In genomic region chr7:127651556-127652332, GRCh38 we compare ENCODE assay signal across 8 cellular contexts. TPM values are rescaled to one million over a fixed set of nuclear protein-coding genes. Genes with fewer than 3 reads are reported as not detected.
DNase-seq lines count a peak whose midpoint lies in the region; ATAC-seq, FAIRE-seq and TF ChIP-seq lines count a peak whose summit lies in the region.

TSS of gene SND1 (plus strand) at chr7:127652194. CDS start at chr7:127652374, 180 bp downstream.

- no peaks in the 10 kb centered on the region for H3F3A ChIP-seq in Loucy (ENCODE audit: low read depth)

- H3K36me3 ChIP-seq in Loucy (ENCODE audit: insufficient read depth, low read length), result no peaks in the 10 kb centered on the region

- H3K79me2 ChIP-seq in Loucy (ENCODE audit: insufficient read depth, low read length), result peaks cover 47% of the 10 kb centered on the region

- H3K4me1 Mint-ChIP-seq in naive thymus-derived CD8-positive, alpha-beta T cell, result peaks cover 27 to 55% (median 46%) of the 10 kb centered on the region in 4 donors

- peak within 1 kb of the TSS in 8 of 10 donors; percentile 96 to 100 (median 98) for H3K27ac Mint-ChIP-seq in naive thymus-derived CD8-positive, alpha-beta T cell

- peak; percentile 98 for TF ChIP-seq POLR2A in H54 (IDR thresholded peaks at IDR 0.05; ENCODE audit: low read depth, low read length)
- TF ChIP-seq POLR2A in Raji (IDR thresholded peaks at IDR 0.05; ENCODE audit: insufficient read depth, low read depth, low read length), result peak; percentile 97

- TF ChIP-seq CTCF in Loucy (conservative IDR thresholded peaks at IDR 0.05; ENCODE audit: low read length), result no peak
- no peak for TF ChIP-seq CTCF in fibroblast of mammary gland (conservative IDR thresholded peaks at IDR 0.05; ENCODE audit: control insufficient read depth, insufficient read depth, low read depth, low read length)

- H3K4me3 ChIP-seq in Loucy (ENCODE audit: low read length, poor library complexity, severe bottlenecking) (peak within 1 kb of the TSS; percentile 88), fibroblast of mammary gland (ENCODE audit: control insufficient read depth, low read depth, low read length) (peak within 1 kb of the TSS; percentile 98)

- POLR2A ChIA-PET in naive thymus-derived CD8-positive, alpha-beta T cell (lab: Charles Lee), result interaction anchor here (0.6 to 1.2 kb wide), 5 partner anchors 18 to 260 kb away, joined by 3 to 9 read pairs (median 6); partner anchors contain the start of genes ARF5, GCC1 and ZNF800

- H3K27me3 ChIP-seq in Loucy (ENCODE audit: insufficient read depth, low read length, poor library complexity, severe bottlenecking), result no peaks in the 10 kb centered on the region

- ATAC-seq in naive thymus-derived CD8-positive, alpha-beta T cell, result peak; percentile 92 to 94

- DNase-seq in EL (peak; percentile 99), H54 (ENCODE audit: insufficient read length, low spot score) (peak; percentile 86), fibroblast of mammary gland (ENCODE audit: low read depth) (peak; percentile 98)
- DNase-seq in activated T-helper 9 cell treated with anti-CD3 and anti-CD28 coated beads, Interleukin-2, amount 50 U/mL, for 16 hours (ENCODE audit: low read depth), result peak; percentile 99
- DNase-seq in naive thymus-derived CD8-positive, alpha-beta T cell, result peak; percentile 92 to 100 (median 98)
- DNase-seq in stimulated activated naive CD4-positive, alpha-beta T cell treated with Interleukin-2 at 50 U/mL for 16 hours (lab: John Stamatoyannopoulos, UW), result peak; percentile 100

- peaks cover 41% of the 10 kb centered on the region for H4K20me1 ChIP-seq in Loucy (ENCODE audit: insufficient read depth, low read length, poor library complexity, severe bottlenecking)

- H3K9me3 Mint-ChIP-seq in naive thymus-derived CD8-positive, alpha-beta T cell, result no peaks in the 10 kb centered on the region

- H3K4me1 ChIP-seq in Loucy (ENCODE audit: insufficient read depth, low read length, poor library complexity, severe bottlenecking), result peaks cover 41% of the 10 kb centered on the region

- H2AFZ ChIP-seq in Loucy (ENCODE audit: low read length), result peak within 1 kb of the TSS; percentile 93

- no peaks in the 10 kb centered on the region for H3K27me3 Mint-ChIP-seq in naive thymus-derived CD8-positive, alpha-beta T cell

- H3K9me2 ChIP-seq in Loucy (replicated peaks; ENCODE audit: low read depth, low read length), result no peaks in the 10 kb centered on the region

- no peak for FAIRE-seq in H54 (lab: Jason Lieb, UNC)

- peak within 1 kb of the TSS; percentile 91 for H3K4me2 ChIP-seq in Loucy (ENCODE audit: low read depth, low read length, poor library complexity, severe bottlenecking)

- peaks cover 0 to 11% (median 9%) of the 10 kb centered on the region in 3 donors for H3K36me3 Mint-ChIP-seq in naive thymus-derived CD8-positive, alpha-beta T cell

- H3K4me3 Mint-ChIP-seq in naive thymus-derived CD8-positive, alpha-beta T cell, result peak within 1 kb of the TSS in 7 of 10 donors; percentile 97 to 99 (median 98)

- H3K9me3 ChIP-seq in Loucy (ENCODE audit: insufficient read depth, low read depth, low read length), result no peaks in the 10 kb centered on the region

- H3K9ac ChIP-seq in Loucy (ENCODE audit: low read depth, low read length, poor library complexity, severe bottlenecking), result peak within 1 kb of the TSS; percentile 79

RNA-seq across cellular contexts. Expression of gene SND1, which starts in this region (rescaled TPM):
- 100 to 1,000 TPM in 1 of 2 experiments, 10 to 100 TPM in 1; 99.8 to 105 TPM for total RNA-seq in naive thymus-derived CD8-positive, alpha-beta T cell
- 10 to 100 TPM; 80.1 to 86.0 (median 82.5) TPM for polyA plus RNA-seq in naive thymus-derived CD8-positive, alpha-beta T cell

Comparison
In these comparisons a context has a peak if more than half of its experiments do, and no peak if none do; other contexts are left out.
1. Peak in every context shown above with its lines: DNase-seq, ATAC-seq and H3K4me3 ChIP-seq.